In genomic region chr5:176724472-176724871, GRCh38 we compare ENCODE assay signal across 26 cellular contexts.
DNase-seq lines count a peak whose midpoint lies in the region; ATAC-seq and TF ChIP-seq lines count a peak whose summit lies in the region.
"Had no signal": no experiment of that assay in that cellular context is flagged by ENCODE, and none has a peak within 500 bp of the region (broad histone marks: within the 10 kb centered on the region; RNA-seq: fewer than 3 reads in every experiment).

No MANE protein-coding gene starts in this region.

- H3F3A ChIP-seq in PC-3 (ENCODE audit: low read length, unreplicated experiment), result no peaks in the 10 kb centered on the region

- peak overlapping the region; percentile 26 for H3K27ac Mint-ChIP-seq in progenitor cell of endocrine pancreas
- H3K27ac Mint-ChIP-seq: activated naive CD4-positive, alpha-beta T cell treated with anti-CD3 and anti-CD28 coated beads, Interleukin-2, amount 10 ng/mL, durations not matched to agents 7 days and 5 days; activated T-cell treated with anti-CD3 and anti-CD28 coated beads, Interleukin-2, amount 50 U/mL, for 72 hours; dendritic cell treated with granulocyte-macrophage colony-stimulating factor and Interleukin-4, amounts not matched to agents 40 ng/mL and 50 ng/mL, for 4 days had no signal

- H3K4me3 ChIP-seq in PC-3 (ENCODE audit: low read length) (no peak overlapping the region), A673 (ENCODE audit: low read depth, low read length, poor library complexity, severe bottlenecking) (no peak overlapping the region)
- H3K4me3 ChIP-seq: BLaER1 treated with 17β-estradiol and CSF1 and Interleukin-3, amounts not matched to agents 10 nM and 100 nM; heart left ventricle; PC-9 had no signal

- no peak overlapping the region for H3K4me3 Mint-ChIP-seq in progenitor cell of endocrine pancreas (ENCODE audit: low read depth)
- H3K4me3 Mint-ChIP-seq: activated naive CD4-positive, alpha-beta T cell treated with anti-CD3 and anti-CD28 coated beads, Interleukin-2, amount 10 ng/mL, durations not matched to agents 7 days and 5 days; activated T-cell treated with anti-CD3 and anti-CD28 coated beads, Interleukin-2, amount 50 U/mL, for 72 hours; dendritic cell treated with granulocyte-macrophage colony-stimulating factor and Interleukin-4, amounts not matched to agents 40 ng/mL and 50 ng/mL, for 4 days had no signal

- POLR2A ChIA-PET in PC-3 (lab: Charles Lee; ENCODE audit: unreplicated experiment) (no interaction called here), A673 (lab: Charles Lee; ENCODE audit: low non-redundant PET) (no interaction called here)

- no peaks in the 10 kb centered on the region for H3K9me3 Mint-ChIP-seq in progenitor cell of endocrine pancreas (ENCODE audit: low read depth)
- H3K9me3 Mint-ChIP-seq: activated naive CD4-positive, alpha-beta T cell treated with anti-CD3 and anti-CD28 coated beads, Interleukin-2, amount 10 ng/mL, durations not matched to agents 7 days and 5 days; activated T-cell treated with anti-CD3 and anti-CD28 coated beads, Interleukin-2, amount 50 U/mL, for 72 hours; dendritic cell treated with granulocyte-macrophage colony-stimulating factor and Interleukin-4, amounts not matched to agents 40 ng/mL and 50 ng/mL, for 4 days; nephron had no signal

- H3K27me3 Mint-ChIP-seq in progenitor cell of endocrine pancreas, result peaks cover 18% of the 10 kb centered on the region

- peak; percentile 24 for DNase-seq in NCI-H748 (lab: John Stamatoyannopoulos, UW; ENCODE audit: unreplicated experiment)
- no peak for DNase-seq in NCI-H748 treated with DMSO at 0.1 percent for 48 hours (lab: John Stamatoyannopoulos, UW)
- DNase-seq in NCI-H2029 (lab: John Stamatoyannopoulos, UW), result peak; percentile 51
- DNase-seq in PC-3, result no peak
- no peak for DNase-seq in progenitor cell of endocrine pancreas (ENCODE audit: low spot score, unreplicated experiment)
- DNase-seq in A673 (ENCODE audit: low spot score), result no peak
- DNase-seq in mesenteric fat pad (ENCODE audit: low spot score), result no peak
- DNase-seq: ACHN; activated CD4-positive, alpha-beta T cell treated with anti-CD3 and anti-CD28 coated beads for 48 hours; activated naive CD4-positive, alpha-beta T cell treated with anti-CD3 and anti-CD28 coated beads, Interleukin-2, amount 10 ng/mL, durations not matched to agents 7 days and 5 days; activated T-cell treated with anti-CD3 and anti-CD28 coated beads, Interleukin-2, amount 50 U/mL, for 72 hours; amygdala; EL; GOT3; heart left ventricle; NCI-H774; PC-9; SHP77 treated with DMSO at 0.1 percent for 48 hours; SW 1271 had no signal

- no peak overlapping the region for H2AFZ ChIP-seq in PC-3 (ENCODE audit: low read length)
- H2AFZ ChIP-seq: parathyroid adenoma, PC-9 had no signal

- peaks cover 62% of the 10 kb centered on the region for H3K27me3 ChIP-seq in PC-3 (ENCODE audit: low read length)
- no peaks in the 10 kb centered on the region for H3K27me3 ChIP-seq in A673 (replicated peaks; ENCODE audit: insufficient read depth, low read depth, low read length, poor library complexity)

- no peaks in the 10 kb centered on the region for H3K36me3 Mint-ChIP-seq in progenitor cell of endocrine pancreas (ENCODE audit: insufficient read depth)
- H3K36me3 Mint-ChIP-seq: activated naive CD4-positive, alpha-beta T cell treated with anti-CD3 and anti-CD28 coated beads, Interleukin-2, amount 10 ng/mL, durations not matched to agents 7 days and 5 days had no signal

- BruUV-seq in PC-3 (replicated peaks; lab: Mats Ljungman, UMichigan) (no TSS peak), A673 (replicated peaks; lab: Mats Ljungman, UMichigan) (no TSS peak)

- H3K79me2 ChIP-seq in PC-3 (ENCODE audit: low read length), result no peaks in the 10 kb centered on the region
- H3K79me2 ChIP-seq: parathyroid adenoma had no signal

- no peak overlapping the region for H3K9ac ChIP-seq in PC-3 (ENCODE audit: low read length)
- H3K9ac ChIP-seq: BLaER1 treated with 17β-estradiol and CSF1 and Interleukin-3, amounts not matched to agents 10 nM and 100 nM; parathyroid adenoma had no signal

- no peak for TF ChIP-seq CTCF in PC-3 (conservative IDR thresholded peaks at IDR 0.05; ENCODE audit: low read depth, low read length)
- no peak for TF ChIP-seq CTCF in progenitor cell of endocrine pancreas (IDR thresholded peaks at IDR 0.05; ENCODE audit: unreplicated experiment)
- no peak for TF ChIP-seq CTCF in A673 (conservative IDR thresholded peaks at IDR 0.05; ENCODE audit: low read depth, low read length)

- no peak overlapping the region for H3K4me2 ChIP-seq in PC-3 (ENCODE audit: low read length)
- H3K4me2 ChIP-seq: BLaER1 treated with 17β-estradiol and CSF1 and Interleukin-3, amounts not matched to agents 10 nM and 100 nM; PC-9 had no signal

- no peaks in the 10 kb centered on the region for H3K9me3 ChIP-seq in PC-3 (ENCODE audit: low read length)
- no peaks in the 10 kb centered on the region for H3K9me3 ChIP-seq in A673 (ENCODE audit: low read depth, low read length, poor library complexity, severe bottlenecking)
- H3K9me3 ChIP-seq: heart left ventricle had no signal

- H3K27ac ChIP-seq in PC-3 (ENCODE audit: low read length) (no peak overlapping the region), A673 (ENCODE audit: low read depth, low read length, poor library complexity, severe bottlenecking) (no peak overlapping the region)
- H3K27ac ChIP-seq: BLaER1 treated with 17β-estradiol and CSF1 and Interleukin-3, amounts not matched to agents 10 nM and 100 nM; heart left ventricle; parathyroid adenoma; PC-9 had no signal

- CTCF ChIA-PET in PC-3 (lab: Charles Lee) (no interaction called here), A673 (lab: Charles Lee) (no interaction called here)

- H3K36me3 ChIP-seq in PC-3 (ENCODE audit: low read depth, low read length), result no peaks in the 10 kb centered on the region
- no peaks in the 10 kb centered on the region for H3K36me3 ChIP-seq in A673 (ENCODE audit: insufficient read depth, low read length, poor library complexity, severe bottlenecking)
- H3K36me3 ChIP-seq: BLaER1 treated with 17β-estradiol and CSF1 and Interleukin-3, amounts not matched to agents 10 nM and 100 nM; heart left ventricle had no signal

- no peaks in the 10 kb centered on the region for H4K20me1 ChIP-seq in PC-3 (ENCODE audit: low read length)

- ATAC-seq in PC-3 (0 out of 2 replicates have a peak, but pooled peaks have one; percentile 28), GM19395 (IDR thresholded peaks at IDR 0.05; ENCODE audit: unreplicated experiment) (no peak)
- ATAC-seq: activated T-cell treated with anti-CD3 and anti-CD28 coated beads, Interleukin-2, amount 50 U/mL, for 72 hours; heart left ventricle; left lobe of liver; sciatic nerve had no signal

- H3K4me1 Mint-ChIP-seq in progenitor cell of endocrine pancreas (ENCODE audit: low read depth), result peaks cover 15% of the 10 kb centered on the region

- no peaks in the 10 kb centered on the region for H3K9me2 ChIP-seq in PC-3 (replicated peaks; ENCODE audit: low read length)

- H3K4me1 ChIP-seq in PC-3 (ENCODE audit: insufficient read depth, low read length) (no peaks in the 10 kb centered on the region), A673 (ENCODE audit: insufficient read depth, low read length, poor library complexity, severe bottlenecking) (no peaks in the 10 kb centered on the region)
- H3K4me1 ChIP-seq: heart left ventricle had no signal

- intact Hi-C loops in PC-3 (cut with micrococcal nuclease), result no loop called here
- intact Hi-C loops in A673 (cut with micrococcal nuclease; ENCODE audit: unreplicated experiment), result no loop called here

Comparison
In these comparisons a context has a peak if more than half of its experiments do, and no peak if none do; other contexts are left out.
1. DNase-seq: peak in NCI-H748 (single experiment) and NCI-H2029 (single experiment); none in NCI-H748 treated with DMSO at 0.1 percent for 48 hours (single experiment), PC-3 (single experiment), progenitor cell of endocrine pancreas (single experiment), A673 (single experiment) and mesenteric fat pad (single experiment).